In genomic region chr5:37379100-37379628, GRCh38 we compare ENCODE assay signal across 8 cellular contexts. TPM values are rescaled to one million over a fixed set of nuclear protein-coding genes. Genes with fewer than 3 reads are reported as not detected.
A peak's percentile ranks its signal among the peaks of the same experiment; 100 is the strongest.
DNase-seq lines count a peak whose midpoint lies in the region; ATAC-seq and TF ChIP-seq lines count a peak whose summit lies in the region.
"Not testable (repeated sequence)": the region's sequence is repeated elsewhere in the genome, so short reads cannot be mapped to it uniquely, and the experiment has no call there.

TSS of gene WDR70 (plus strand) at chr5:37379318. CDS start at chr5:37379368, 50 bp downstream.

- H4K20me1 ChIP-seq in BLaER1 treated with 17β-estradiol and CSF1 and Interleukin-3, amounts not matched to agents 10 nM and 100 nM = not testable (repeated sequence)

- TF ChIP-seq CTCF in left lung (IDR thresholded peaks at IDR 0.05) = peak; percentile 64

- not testable (repeated sequence) for H3K9me3 Mint-ChIP-seq in activated CD4-positive, alpha-beta T cell treated with anti-CD3 and anti-CD28 coated beads, Interleukin-2, amount 10 ng/mL, durations not matched to agents 24 days and 14 days

- H3K9me3 ChIP-seq in BLaER1 treated with 17β-estradiol and CSF1 and Interleukin-3, amounts not matched to agents 10 nM and 100 nM (replicated peaks in 1 of 11); left lung: not testable (repeated sequence)

- not testable (repeated sequence) for H3K27me3 ChIP-seq in BLaER1 treated with 17β-estradiol and CSF1 and Interleukin-3, amounts not matched to agents 10 nM and 100 nM; left lung

- peak; percentile 99 for ATAC-seq in HG03460 (IDR thresholded peaks at IDR 0.05; ENCODE audit: unreplicated experiment)
- peak; percentile 100 for ATAC-seq in left lung

- DNase-seq in GM19240 (ENCODE audit: insufficient read length, low spot score) (peak; percentile 33), NCI-H526 (lab: John Stamatoyannopoulos, UW) (peak; percentile 90 to 97), dedifferentiated amniotic fluid mesenchymal stem cell (ENCODE audit: extremely low spot score) (peak; percentile 57), left lung (peak; percentile 89 to 97)
- DNase-seq in activated CD4-positive, alpha-beta T cell treated with anti-CD3 and anti-CD28 coated beads, Interleukin-2, amount 10 ng/mL, durations not matched to agents 24 days and 14 days = peak; percentile 94
- DNase-seq in stimulated activated CD4-positive, alpha-beta T cell treated with anti-CD3 and anti-CD28 coated beads, Interleukin-2, amount 100 ng/mL, for 48 hours = peak; percentile 72

- peak within 1 kb of the TSS; percentile 82 for H3K27ac Mint-ChIP-seq in activated CD4-positive, alpha-beta T cell treated with anti-CD3 and anti-CD28 coated beads, Interleukin-2, amount 10 ng/mL, durations not matched to agents 24 days and 14 days

- H3K4me3 ChIP-seq in BLaER1 treated with 17β-estradiol and CSF1 and Interleukin-3, amounts not matched to agents 10 nM and 100 nM = peak within 1 kb of the TSS; percentile 77 to 87 (median 82)
- peak within 1 kb of the TSS; percentile 81 to 86 for H3K4me3 ChIP-seq in left lung

- H3K27ac ChIP-seq in BLaER1 treated with 17β-estradiol and CSF1 and Interleukin-3, amounts not matched to agents 10 nM and 100 nM = peak within 1 kb of the TSS; percentile 44 to 78 (median 67); a peak in 21 of 22 replicates
- H3K27ac ChIP-seq in left lung = peak within 1 kb of the TSS in 1 of 2 donors; percentile 69

- H3K36me3 ChIP-seq in BLaER1 treated with 17β-estradiol and CSF1 and Interleukin-3, amounts not matched to agents 10 nM and 100 nM = peaks cover 29 to 38% (median 34%) of the 10 kb centered on the region in 11 experiments
- peaks cover 3 to 27% of the 10 kb centered on the region in 2 donors for H3K36me3 ChIP-seq in left lung

- intact Hi-C loops in activated CD4-positive, alpha-beta T cell treated with anti-CD3 and anti-CD28 coated beads, Interleukin-2, amount 10 ng/mL, durations not matched to agents 24 days and 14 days (cut with micrococcal nuclease) = loop anchor here (1.0 kb wide), 1 partner anchor 8 kb away; the partner anchor contains the start of gene NUP155
- intact Hi-C loops in left lung (cut with DNase I) = not testable (repeated sequence)

- H3K9ac ChIP-seq in BLaER1 treated with 17β-estradiol and CSF1 and Interleukin-3, amounts not matched to agents 10 nM and 100 nM = peak within 1 kb of the TSS; percentile 82 to 88 (median 85)

- peaks cover 17% of the 10 kb centered on the region for H3K36me3 Mint-ChIP-seq in activated CD4-positive, alpha-beta T cell treated with anti-CD3 and anti-CD28 coated beads, Interleukin-2, amount 10 ng/mL, durations not matched to agents 24 days and 14 days (ENCODE audit: low read depth)

- H3K27me3 Mint-ChIP-seq in activated CD4-positive, alpha-beta T cell treated with anti-CD3 and anti-CD28 coated beads, Interleukin-2, amount 10 ng/mL, durations not matched to agents 24 days and 14 days = not testable (repeated sequence)

- H3K4me1 Mint-ChIP-seq in activated CD4-positive, alpha-beta T cell treated with anti-CD3 and anti-CD28 coated beads, Interleukin-2, amount 10 ng/mL, durations not matched to agents 24 days and 14 days = not testable (repeated sequence)

- peak within 1 kb of the TSS; percentile 61 to 76 (median 72) for H3K4me2 ChIP-seq in BLaER1 treated with 17β-estradiol and CSF1 and Interleukin-3, amounts not matched to agents 10 nM and 100 nM

- H3K4me3 Mint-ChIP-seq in activated CD4-positive, alpha-beta T cell treated with anti-CD3 and anti-CD28 coated beads, Interleukin-2, amount 10 ng/mL, durations not matched to agents 24 days and 14 days = peak within 1 kb of the TSS; percentile 97

- peaks cover 0 to 14% (median 8%) of the 10 kb centered on the region in 10 experiments; a peak in 10 of 20 replicates for H3K4me1 ChIP-seq in BLaER1 treated with 17β-estradiol and CSF1 and Interleukin-3, amounts not matched to agents 10 nM and 100 nM
- H3K4me1 ChIP-seq in left lung = peaks cover 0 to 17% of the 10 kb centered on the region in 2 donors

RNA-seq across cellular contexts. Expression of gene WDR70, which starts in this region (rescaled TPM):
- 45.0 and 48.9 TPM in 2 replicates for total RNA-seq in activated CD4-positive, alpha-beta T cell treated with anti-CD3 and anti-CD28 coated beads, Interleukin-2, amount 10 ng/mL, durations not matched to agents 24 days and 14 days
- 10 to 100 TPM; 21.9 to 24.7 TPM for total RNA-seq in left lung

Comparison
In these comparisons a context has a peak if more than half of its experiments do, and no peak if none do; other contexts are left out.
1. DNase-seq: peak in every context shown above with its lines; median percentile 94 in activated CD4-positive, alpha-beta T cell treated with anti-CD3 and anti-CD28 coated beads, Interleukin-2, amount 10 ng/mL, durations not matched to agents 24 days and 14 days; 94 in NCI-H526; 93 in left lung; 72 in stimulated activated CD4-positive, alpha-beta T cell treated with anti-CD3 and anti-CD28 coated beads, Interleukin-2, amount 100 ng/mL, for 48 hours; 57 in dedifferentiated amniotic fluid mesenchymal stem cell; 33 in GM19240.